Comparison of ENCODE assay signal across 24 cellular contexts in the genomic region with DNA sequence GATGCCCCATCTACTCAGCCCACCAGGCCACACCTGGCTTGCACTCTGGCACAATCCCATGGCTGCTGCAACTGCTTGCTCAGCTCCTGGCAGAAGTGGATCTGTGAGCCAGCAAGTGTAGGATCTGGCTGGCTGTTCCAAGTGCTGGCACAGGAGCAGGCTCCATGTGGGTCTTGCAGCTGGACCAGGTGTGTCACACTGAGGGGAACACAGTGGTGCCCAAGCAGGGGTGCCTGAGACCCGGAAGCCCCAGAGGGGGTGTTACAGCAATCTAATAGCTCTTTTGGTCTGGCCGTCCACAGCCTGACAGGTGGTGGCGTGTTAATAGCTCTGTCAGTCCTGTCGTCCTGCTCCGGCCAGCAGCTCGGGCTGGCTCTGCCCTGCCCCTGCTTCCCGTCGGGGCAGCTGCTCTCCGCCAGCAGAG. TPM values are rescaled to one million over a fixed set of nuclear protein-coding genes. Genes with fewer than 3 reads are reported as not detected.
DNase-seq lines count a peak whose midpoint lies in the region; ATAC-seq and TF ChIP-seq lines count a peak whose summit lies in the region.
"Had no signal": no experiment of that assay in that cellular context is flagged by ENCODE, and none has a peak within 500 bp of the region (broad histone marks: within the 10 kb centered on the region; RNA-seq: fewer than 3 reads in every experiment).

No MANE protein-coding gene starts in this region.

- H3K36me3 Mint-ChIP-seq in WTC11: no peaks in the 10 kb centered on the region
- no peaks in the 10 kb centered on the region for H3K36me3 Mint-ChIP-seq in CD8-positive, alpha-beta T cell
- H3K36me3 Mint-ChIP-seq: CD14-positive monocyte, IgD-negative memory B cell had no signal

- no peaks in the 10 kb centered on the region for H4K20me1 ChIP-seq in PC-3 (ENCODE audit: low read length)

- intact Hi-C loops in Right ventricle myocardium superior (cut with DNase I): no loop called here
- intact Hi-C loops in left ventricle myocardium superior (cut with micrococcal nuclease): no loop called here
- intact Hi-C loops in CD8-positive, alpha-beta T cell (cut with DNase I, micrococcal nuclease): loop anchor here in 1 of 2 experiments (10.0 kb wide), 2 partner anchors 169 to 729 kb away; a partner anchor contains a TSS
- intact Hi-C loops in PC-3 (cut with micrococcal nuclease): no loop called here

- no peaks in the 10 kb centered on the region for H3K79me2 ChIP-seq in PC-3 (ENCODE audit: low read length)

- no peaks in the 10 kb centered on the region for H3K9me2 ChIP-seq in PC-3 (replicated peaks; ENCODE audit: low read length)

- H3K27me3 Mint-ChIP-seq in WTC11 (ENCODE audit: low read depth): no peaks in the 10 kb centered on the region
- H3K27me3 Mint-ChIP-seq in CD8-positive, alpha-beta T cell (ENCODE audit: low read depth): no peaks in the 10 kb centered on the region
- H3K27me3 Mint-ChIP-seq: IgD-negative memory B cell had no signal

- H2AFZ ChIP-seq in PC-3 (ENCODE audit: low read length): no peak overlapping the region

- peaks cover 5% of the 10 kb centered on the region for H3K9me3 Mint-ChIP-seq in WTC11
- H3K9me3 Mint-ChIP-seq in CD8-positive, alpha-beta T cell: peaks cover 5% of the 10 kb centered on the region
- H3K9me3 Mint-ChIP-seq: IgD-negative memory B cell had no signal

- no peak for TF ChIP-seq CTCF in WTC11 (IDR thresholded peaks at IDR 0.05)
- no peak for TF ChIP-seq CTCF in CD8-positive, alpha-beta T cell (IDR thresholded peaks at IDR 0.05)
- no peak for TF ChIP-seq CTCF in PC-3 (conservative IDR thresholded peaks at IDR 0.05; ENCODE audit: low read depth, low read length)

- no peak overlapping the region for H3K27ac ChIP-seq in CD8-positive, alpha-beta T cell (ENCODE audit: low read depth, low read length)
- no peak overlapping the region for H3K27ac ChIP-seq in PC-3 (ENCODE audit: low read length)
- H3K27ac ChIP-seq: 22Rv1, KMS-11, Peyer's patch had no signal

- CTCF ChIA-PET in WTC11 (lab: Charles Lee): interaction anchor here (1.2 kb wide), 2 partner anchors 93 to 259 kb away, joined by 3 to 4 read pairs; no protein-coding TSS in a partner anchor
- CTCF ChIA-PET in CD8-positive, alpha-beta T cell (lab: Charles Lee): interaction anchor here (3.0 to 3.5 kb wide), 2 partner anchors 242 to 417 kb away, joined by 14 to 52 read pairs; no protein-coding TSS in a partner anchor
- CTCF ChIA-PET in PC-3 (lab: Charles Lee): no interaction called here

- H3K27ac Mint-ChIP-seq in WTC11: no peak overlapping the region
- no peak overlapping the region for H3K27ac Mint-ChIP-seq in CD8-positive, alpha-beta T cell

- H3K4me1 ChIP-seq in CD8-positive, alpha-beta T cell (ENCODE audit: insufficient read depth, low read length): peaks cover 5% of the 10 kb centered on the region
- H3K4me1 ChIP-seq in PC-3 (ENCODE audit: insufficient read depth, low read length): no peaks in the 10 kb centered on the region
- H3K4me1 ChIP-seq: BE2C, Peyer's patch had no signal

- no peaks in the 10 kb centered on the region for H3K36me3 ChIP-seq in CD8-positive, alpha-beta T cell (ENCODE audit: insufficient read depth, low read length)
- H3K36me3 ChIP-seq in PC-3 (ENCODE audit: low read depth, low read length): no peaks in the 10 kb centered on the region
- H3K36me3 ChIP-seq: BE2C, Peyer's patch had no signal

- no peak overlapping the region for H3K9ac ChIP-seq in PC-3 (ENCODE audit: low read length)
- H3K9ac ChIP-seq: KMS-11 had no signal

- no peak overlapping the region for H3K4me3 Mint-ChIP-seq in WTC11
- H3K4me3 Mint-ChIP-seq in CD8-positive, alpha-beta T cell: no peak overlapping the region
- H3K4me3 Mint-ChIP-seq: IgD-negative memory B cell had no signal

- no peak overlapping the region for H3K4me2 ChIP-seq in PC-3 (ENCODE audit: low read length)
- H3K4me2 ChIP-seq: KMS-11 had no signal

- H3K9me3 ChIP-seq in CD8-positive, alpha-beta T cell (ENCODE audit: low read length): no peaks in the 10 kb centered on the region
- no peaks in the 10 kb centered on the region for H3K9me3 ChIP-seq in PC-3 (ENCODE audit: low read length)
- H3K9me3 ChIP-seq: BE2C, Peyer's patch had no signal

- peaks cover 10% of the 10 kb centered on the region for H3K4me1 Mint-ChIP-seq in WTC11
- peaks cover 8% of the 10 kb centered on the region for H3K4me1 Mint-ChIP-seq in CD8-positive, alpha-beta T cell (ENCODE audit: low read depth)

- H3K4me3 ChIP-seq in CD8-positive, alpha-beta T cell (ENCODE audit: low read depth, low read length): no peak overlapping the region
- H3K4me3 ChIP-seq in PC-3 (ENCODE audit: low read length): no peak overlapping the region
- H3K4me3 ChIP-seq: Peyer's patch had no signal

- ATAC-seq in Right ventricle myocardium superior (ENCODE audit: poor library complexity) (peak; percentile 9), left ventricle myocardium superior (no peak), WTC11 (peak; percentile 3; the same call in 1 of the 2 replicates), PC-3 (no peak)
- ATAC-seq in CD8-positive, alpha-beta T cell: no peak
- ATAC-seq: HCT116, SK-N-SH treated with all-trans-retinoic acid at 6 μM for 48 hours had no signal

- no peaks in the 10 kb centered on the region for H3F3A ChIP-seq in PC-3 (ENCODE audit: low read length, unreplicated experiment)

- no TSS peak for BruUV-seq in PC-3 (replicated peaks; lab: Mats Ljungman, UMichigan)

- H3K27me3 ChIP-seq in CD8-positive, alpha-beta T cell (ENCODE audit: insufficient read depth, low read length): no peaks in the 10 kb centered on the region
- no peaks in the 10 kb centered on the region; the same call in 1 of the 2 replicates for H3K27me3 ChIP-seq in PC-3 (ENCODE audit: low read length)
- H3K27me3 ChIP-seq: BE2C, Peyer's patch had no signal

- DNase-seq in Right ventricle myocardium superior (no peak), left ventricle myocardium superior (no peak), WTC11 (ENCODE audit: low spot score) (no peak), myocyte (ENCODE audit: low read depth) (peak; percentile 82), PC-3 (no peak), NCI-H82 (lab: John Stamatoyannopoulos, UW) (no peak), GM19240 (ENCODE audit: insufficient read length, low spot score) (no peak)
- no peak for DNase-seq in CD8-positive, alpha-beta T cell
- DNase-seq: ACHN, BE2C, DMS153, DND-41, NCI-H1048, NCI-H187 treated with DMSO at 0.1 percent for 48 hours, NCI-H2107, NCI-H524, NCI-H774, Peyer's patch had no signal

- POLR2A ChIA-PET in WTC11 (lab: Charles Lee) (no interaction called here), PC-3 (lab: Charles Lee; ENCODE audit: unreplicated experiment) (no interaction called here)
- POLR2A ChIA-PET in CD8-positive, alpha-beta T cell (lab: Charles Lee): no interaction called here

TF ChIP-seq in WTC11, 78 proteins besides CTCF, POLR2A, EP300 and RAD21 (continues in another document):
- no peak for TF ChIP-seq NR3C1 (CRISPR knock-in tag; conservative IDR thresholded peaks at IDR 0.05; ENCODE audit: low read depth)
- TF ChIP-seq, protein P1, sequence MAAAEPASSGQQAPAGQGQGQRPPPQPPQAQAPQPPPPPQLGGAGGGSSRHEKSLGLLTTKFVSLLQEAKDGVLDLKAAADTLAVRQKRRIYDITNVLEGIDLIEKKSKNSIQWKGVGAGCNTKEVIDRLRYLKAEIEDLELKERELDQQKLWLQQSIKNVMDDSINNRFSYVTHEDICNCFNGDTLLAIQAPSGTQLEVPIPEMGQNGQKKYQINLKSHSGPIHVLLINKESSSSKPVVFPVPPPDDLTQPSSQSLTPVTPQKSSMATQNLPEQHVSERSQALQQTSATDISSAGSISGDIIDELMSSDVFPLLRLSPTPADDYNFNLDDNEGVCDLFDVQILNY (CRISPR knock-in tag; IDR thresholded peaks at IDR 0.05): no peak
- no peak for TF ChIP-seq IRF2 (CRISPR knock-in tag; IDR thresholded peaks at IDR 0.05; ENCODE audit: borderline replicate concordance, low read depth)
- no peak for TF ChIP-seq ATF1 (CRISPR knock-in tag; IDR thresholded peaks at IDR 0.05)
- TF ChIP-seq, protein P2, sequence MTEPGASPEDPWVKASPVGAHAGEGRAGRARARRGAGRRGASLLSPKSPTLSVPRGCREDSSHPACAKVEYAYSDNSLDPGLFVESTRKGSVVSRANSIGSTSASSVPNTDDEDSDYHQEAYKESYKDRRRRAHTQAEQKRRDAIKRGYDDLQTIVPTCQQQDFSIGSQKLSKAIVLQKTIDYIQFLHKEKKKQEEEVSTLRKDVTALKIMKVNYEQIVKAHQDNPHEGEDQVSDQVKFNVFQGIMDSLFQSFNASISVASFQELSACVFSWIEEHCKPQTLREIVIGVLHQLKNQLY (CRISPR knock-in tag; IDR thresholded peaks at IDR 0.05): no peak
- TF ChIP-seq, protein P3, sequence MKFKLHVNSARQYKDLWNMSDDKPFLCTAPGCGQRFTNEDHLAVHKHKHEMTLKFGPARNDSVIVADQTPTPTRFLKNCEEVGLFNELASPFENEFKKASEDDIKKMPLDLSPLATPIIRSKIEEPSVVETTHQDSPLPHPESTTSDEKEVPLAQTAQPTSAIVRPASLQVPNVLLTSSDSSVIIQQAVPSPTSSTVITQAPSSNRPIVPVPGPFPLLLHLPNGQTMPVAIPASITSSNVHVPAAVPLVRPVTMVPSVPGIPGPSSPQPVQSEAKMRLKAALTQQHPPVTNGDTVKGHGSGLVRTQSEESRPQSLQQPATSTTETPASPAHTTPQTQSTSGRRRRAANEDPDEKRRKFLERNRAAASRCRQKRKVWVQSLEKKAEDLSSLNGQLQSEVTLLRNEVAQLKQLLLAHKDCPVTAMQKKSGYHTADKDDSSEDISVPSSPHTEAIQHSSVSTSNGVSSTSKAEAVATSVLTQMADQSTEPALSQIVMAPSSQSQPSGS (CRISPR knock-in tag; IDR thresholded peaks at IDR 0.05; ENCODE audit: borderline replicate concordance, low read depth): no peak
- no peak for TF ChIP-seq MYBL2 (CRISPR knock-in tag; IDR thresholded peaks at IDR 0.05)

RNA-seq across cellular contexts. Expression of a gene that starts 19.6 kb away (rescaled TPM):
- total RNA-seq in Right ventricle myocardium superior (533 TPM), left ventricle myocardium superior (555 TPM), WTC11 (2021) (180 to 192 TPM (median 185 TPM) in 3 replicates), myocyte (45.9 and 49.0 TPM in 2 replicates), PC-3 (2014; rRNA removed) (83.6 and 90.6 TPM in 2 replicates)
- 54.5 TPM for polyA plus RNA-seq in myocyte (2012)
- total RNA-seq in CD8-positive, alpha-beta T cell: 10 to 100 TPM; 14.0 to 15.2 TPM

Comparison
In these comparisons a context has a peak if more than half of its experiments do, and no peak if none do; other contexts are left out.
1. ATAC-seq: peak in Right ventricle myocardium superior (single experiment) and WTC11 (single experiment); none in left ventricle myocardium superior (single experiment), CD8-positive, alpha-beta T cell (single experiment) and PC-3 (single experiment).